21 cellular contexts compared by ENCODE assay signal in genomic region chrX:136475236-136475635, GRCh38.
"Had no signal": no experiment of that assay in that cellular context is flagged by ENCODE, and none has a peak within 500 bp of the region (broad histone marks: within the 10 kb centered on the region; RNA-seq: fewer than 3 reads in every experiment).

No MANE protein-coding gene starts in this region.

- ATAC-seq: effector memory CD8-positive, alpha-beta T cell; gastrocnemius medialis; left lobe of liver; natural killer cell treated with Interleukin-12 subunit alpha and Interleukin-12 subunit beta and Interleukin-15 and Interleukin-18, amount 100 ng/mL, for 72 hours; right cardiac atrium; stimulated activated naive CD8-positive, alpha-beta T cell treated with anti-CD3 and anti-CD28 coated beads, Interleukin-15, amount 100 ng/mL, for 72 hours had no signal

- H3K27ac ChIP-seq: esophagus squamous epithelium, gastrocnemius medialis, neural progenitor cell, prostate gland, sigmoid colon, skin epidermis, spleen, thyroid gland had no signal

- DNase-seq: cerebellar nuclear complex; cortex of kidney; effector memory CD8-positive, alpha-beta T cell; erythroblast; esophagus squamous epithelium; gastrocnemius medialis; kidney; naive B cell; right cardiac atrium; sigmoid colon; spleen; stimulated activated naive CD4-positive, alpha-beta T cell; stimulated activated naive CD8-positive, alpha-beta T cell treated with anti-CD3 and anti-CD28 coated beads, Interleukin-15, amount 100 ng/mL, for 72 hours; thyroid gland; trophoblast cell had no signal

- H3K4me3 ChIP-seq: esophagus squamous epithelium, gastrocnemius medialis, lung, neural progenitor cell, prostate gland, sigmoid colon, skin epidermis, spleen, thyroid gland had no signal
